Comparison of ENCODE assay signal across 8 cellular contexts in the genomic region with DNA sequence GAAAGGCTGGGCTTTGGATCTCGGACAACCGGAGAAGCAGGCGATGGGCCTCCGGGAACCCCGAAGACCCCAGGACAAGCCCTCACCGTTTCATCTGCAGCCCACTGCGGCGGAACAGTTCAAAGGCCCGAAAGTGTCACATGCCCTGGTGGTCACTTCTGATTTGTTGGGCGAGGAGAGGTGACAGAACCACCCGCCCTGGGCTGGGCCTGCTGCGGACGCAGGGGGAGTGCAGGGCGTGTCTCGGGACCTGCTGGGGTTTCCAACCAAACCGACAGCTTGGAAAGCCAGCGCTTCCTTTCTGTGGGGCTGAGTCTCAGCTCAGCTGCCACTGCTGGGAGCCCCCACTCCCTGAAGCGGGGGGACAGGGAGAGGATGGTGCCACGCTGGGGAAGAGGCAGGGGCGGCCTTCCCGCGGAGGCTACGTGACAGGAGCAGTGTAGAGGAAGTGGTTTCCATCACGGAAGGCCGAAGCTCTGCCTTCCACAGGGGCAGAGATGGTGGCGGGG. TPM values are rescaled to one million over a fixed set of nuclear protein-coding genes. Genes with fewer than 3 reads are reported as not detected.
DNase-seq lines count a peak whose midpoint lies in the region; ATAC-seq and TF ChIP-seq lines count a peak whose summit lies in the region.

No MANE protein-coding gene starts in this region.

- H3K4me1 Mint-ChIP-seq in Caco-2 (ENCODE audit: low read depth, unreplicated experiment) (no peaks in the 10 kb centered on the region), osteocyte (ENCODE audit: unreplicated experiment) (peaks cover 6% of the 10 kb centered on the region)

- POLR2A ChIA-PET in Caco-2 (lab: Charles Lee) = no interaction called here

- no peaks in the 10 kb centered on the region for H3K36me3 ChIP-seq in Caco-2 (ENCODE audit: control insufficient read depth, insufficient read depth, low read length)

- BruUV-seq in Caco-2 (replicated peaks; lab: Mats Ljungman, UMichigan) = no TSS peak

- no peaks in the 10 kb centered on the region for H3K9me3 ChIP-seq in Caco-2

- H3K36me3 Mint-ChIP-seq in Caco-2 (ENCODE audit: insufficient read depth, unreplicated experiment) = peaks cover 55% of the 10 kb centered on the region
- H3K36me3 Mint-ChIP-seq in osteocyte (ENCODE audit: unreplicated experiment) = peaks cover 7% of the 10 kb centered on the region

- H3K27me3 Mint-ChIP-seq in Caco-2 (ENCODE audit: insufficient read depth, unreplicated experiment) (no peaks in the 10 kb centered on the region), osteocyte (ENCODE audit: unreplicated experiment) (no peaks in the 10 kb centered on the region)

- CTCF ChIA-PET in Caco-2 (lab: Charles Lee) = interaction anchor here (0.7 kb wide), 1 partner anchor 240 kb away, joined by 3 read pairs; no protein-coding TSS in a partner anchor

- H3K4me3 Mint-ChIP-seq in Caco-2 (ENCODE audit: unreplicated experiment) (peak overlapping the region; percentile 38), osteocyte (ENCODE audit: unreplicated experiment) (no peak overlapping the region)

- no peaks in the 10 kb centered on the region for H3K27me3 ChIP-seq in Caco-2 (replicated peaks; ENCODE audit: control insufficient read depth, insufficient read depth, low read length)

- H3K4me3 ChIP-seq in Caco-2 (ENCODE audit: low read depth, low read length) = no peak overlapping the region

- ATAC-seq in GM21528 (IDR thresholded peaks at IDR 0.05; ENCODE audit: low FRiP score, unreplicated experiment) (no peak), HG02973 (IDR thresholded peaks at IDR 0.05; ENCODE audit: unreplicated experiment) (no peak)

- DNase-seq in Caco-2 (no peak), KBM-7 (peak; percentile 86), osteocyte (ENCODE audit: extremely low spot score, unreplicated experiment) (peak; percentile 80), T1000 (lab: John Stamatoyannopoulos, UW) (no peak), NCI-H2227 treated with DMSO at 0.1 percent for 48 hours (lab: John Stamatoyannopoulos, UW) (no peak)
- peak; percentile 24 for DNase-seq in activated gamma-delta T cell treated with anti-CD3 and anti-CD28 coated beads, Interleukin-2, amount 50 U/mL, for 16 hours (ENCODE audit: low read depth)

- peaks cover 9% of the 10 kb centered on the region for H3K4me1 ChIP-seq in Caco-2

- intact Hi-C loops in Caco-2 (cut with micrococcal nuclease; ENCODE audit: unreplicated experiment) = no loop called here

- TF ChIP-seq CTCF in Caco-2 (IDR thresholded peaks at IDR 0.05; ENCODE audit: insufficient read depth in 1 of 2, low read depth in 1 of 2, low read length in 1 of 2, severe bottlenecking in 1 of 2, unreplicated experiment in 1 of 2) (no peak), osteocyte (IDR thresholded peaks at IDR 0.05) (no peak)

- in situ Hi-C loops in KBM-7 (cut with MboI; ENCODE audit: low pct_unique_long_range_greater_than_20kb, low sequenced_read_pairs) = no loop called here

- H3K9me3 Mint-ChIP-seq in Caco-2 (ENCODE audit: unreplicated experiment) = no peaks in the 10 kb centered on the region
- no peaks in the 10 kb centered on the region for H3K9me3 Mint-ChIP-seq in osteocyte (ENCODE audit: unreplicated experiment)

- H3K27ac Mint-ChIP-seq in Caco-2 (ENCODE audit: unreplicated experiment) (no peak overlapping the region), osteocyte (ENCODE audit: unreplicated experiment) (no peak overlapping the region)

RNA-seq across cellular contexts. Expression of gene ZBTB7A, which starts 22.8 kb away (rescaled TPM):
- total RNA-seq in Caco-2 (2022) (11.9 and 14.7 TPM in 2 replicates), osteocyte (29.4 and 30.0 TPM in 2 replicates)

RNA-seq across cellular contexts. Expression of gene MAP2K2, which starts 34.5 kb away (rescaled TPM):
- 149 and 163 TPM in 2 replicates for total RNA-seq in Caco-2 (2022)
- total RNA-seq in osteocyte = 174 and 182 TPM in 2 replicates

Comparison
In these comparisons a context has a peak if more than half of its experiments do, and no peak if none do; other contexts are left out.
1. DNase-seq: peak in KBM-7 (single experiment), activated gamma-delta T cell treated with anti-CD3 and anti-CD28 coated beads, Interleukin-2, amount 50 U/mL, for 16 hours (single experiment) and osteocyte (single experiment); none in Caco-2 (0 of 2), T1000 (single experiment) and NCI-H2227 treated with DMSO at 0.1 percent for 48 hours (single experiment).